14 cellular contexts compared by ENCODE assay signal in the genomic region with DNA sequence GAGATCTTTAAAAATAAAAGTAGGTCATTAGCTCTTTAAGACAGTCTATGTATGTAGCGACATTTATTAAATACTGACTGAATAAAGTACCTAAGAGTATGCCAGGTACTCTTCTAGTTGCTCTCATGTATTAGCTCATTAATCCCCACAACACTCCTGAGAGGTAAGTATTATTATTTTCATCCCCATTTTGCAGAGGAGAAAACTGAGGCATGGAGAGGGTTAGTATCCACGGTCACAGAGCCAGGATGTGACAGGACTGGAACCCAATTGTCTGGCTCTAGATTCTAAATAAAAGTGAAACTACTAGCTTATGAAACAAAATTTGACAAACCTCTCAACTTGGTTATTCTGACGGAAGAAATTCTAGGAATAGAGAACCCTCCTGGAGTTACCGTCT.
DNase-seq lines count a peak whose midpoint lies in the region; ATAC-seq, FAIRE-seq and TF ChIP-seq lines count a peak whose summit lies in the region.
"Had no signal": no experiment of that assay in that cellular context is flagged by ENCODE, and none has a peak within 500 bp of the region (broad histone marks: within the 10 kb centered on the region; RNA-seq: fewer than 3 reads in every experiment).

No MANE protein-coding gene starts in this region.

- H3K27me3 Mint-ChIP-seq in CD4-positive, CD25-positive, alpha-beta regulatory T cell = no peaks in the 10 kb centered on the region
- H3K27me3 Mint-ChIP-seq in activated B cell treated with CpG ODN at 0.5 μM for 24 hours (no peaks in the 10 kb centered on the region), memory B cell (no peaks in the 10 kb centered on the region)

- peaks cover 18% of the 10 kb centered on the region for H3K36me3 Mint-ChIP-seq in CD4-positive, CD25-positive, alpha-beta regulatory T cell
- H3K36me3 Mint-ChIP-seq in activated B cell treated with CpG ODN at 0.5 μM for 24 hours (ENCODE audit: low read depth) (peaks cover 16% of the 10 kb centered on the region), memory B cell (peaks cover 19% of the 10 kb centered on the region)

- peak overlapping the region; percentile 78 for H3K27ac ChIP-seq in CD4-positive, CD25-positive, alpha-beta regulatory T cell (ENCODE audit: insufficient read depth, low read length, poor library complexity, severe bottlenecking)
- no peak overlapping the region for H3K27ac ChIP-seq in pancreas

- peak overlapping the region; percentile 70 to 89 (median 77) for H3K4me3 Mint-ChIP-seq in CD4-positive, CD25-positive, alpha-beta regulatory T cell
- H3K4me3 Mint-ChIP-seq in activated B cell treated with CpG ODN at 0.5 μM for 24 hours (no peak overlapping the region), memory B cell (no peak overlapping the region)
- H3K4me3 Mint-ChIP-seq: brain had no signal

- peaks cover 40 to 80% (median 66%) of the 10 kb centered on the region in 4 donors for H3K4me1 Mint-ChIP-seq in CD4-positive, CD25-positive, alpha-beta regulatory T cell
- peaks cover 71% of the 10 kb centered on the region for H3K4me1 Mint-ChIP-seq in activated B cell treated with CpG ODN at 0.5 μM for 24 hours
- H3K4me1 Mint-ChIP-seq in memory B cell = peaks cover 41% of the 10 kb centered on the region

- H3K36me3 ChIP-seq in CD4-positive, CD25-positive, alpha-beta regulatory T cell (ENCODE audit: control insufficient read depth, insufficient read depth, low read length) = peaks cover 14% of the 10 kb centered on the region
- H3K36me3 ChIP-seq in pancreas = no peaks in the 10 kb centered on the region

- 90 to 93% methylated on average over 4 of the region's 4 CpGs for WGBS in pancreas, 2 donors

- peaks cover 0 to 7% (median 3%) of the 10 kb centered on the region in 7 donors for H3K9me3 Mint-ChIP-seq in CD4-positive, CD25-positive, alpha-beta regulatory T cell
- H3K9me3 Mint-ChIP-seq in activated B cell treated with CpG ODN at 0.5 μM for 24 hours (peaks cover 4% of the 10 kb centered on the region), memory B cell (peaks cover 4% of the 10 kb centered on the region)

- H3K27me3 ChIP-seq in CD4-positive, CD25-positive, alpha-beta regulatory T cell (ENCODE audit: control insufficient read depth, insufficient read depth, low read length) = no peaks in the 10 kb centered on the region
- H3K27me3 ChIP-seq in pancreas = no peaks in the 10 kb centered on the region

- DNase-seq in CD4-positive, CD25-positive, alpha-beta regulatory T cell = peak in 2 of 3 donors; percentile 13 to 45
- DNase-seq in activated B cell treated with CpG ODN at 0.5 μM for 24 hours (no peak), memory B cell (ENCODE audit: low spot score in 2 of 2) (no peak), pancreas (no peak)
- DNase-seq: activated naive CD4-positive, alpha-beta T cell; dermis blood vessel endothelial cell; GF-D8; NCI-H1436 treated with DMSO at 0.1 percent for 48 hours; stimulated activated CD4-positive, alpha-beta T cell treated with anti-CD3 and anti-CD28 coated beads, Interleukin-2, amount 100 ng/mL, for 24 hours had no signal

- H3K4me1 ChIP-seq in CD4-positive, CD25-positive, alpha-beta regulatory T cell (ENCODE audit: control insufficient read depth, insufficient read depth, low read length, poor library complexity, severe bottlenecking) = peaks cover 51% of the 10 kb centered on the region
- no peaks in the 10 kb centered on the region for H3K4me1 ChIP-seq in pancreas

- TF ChIP-seq CTCF in activated B cell treated with CpG ODN at 0.5 μM for 24 hours (IDR thresholded peaks at IDR 0.05) (no peak), pancreas (IDR thresholded peaks at IDR 0.05) (no peak)

- intact Hi-C loops in activated B cell treated with CpG ODN at 0.5 μM for 24 hours (cut with micrococcal nuclease) = loop anchor here (1.0 to 2.0 kb wide), 5 partner anchors 18 to 187 kb away; no protein-coding TSS in a partner anchor
- intact Hi-C loops in pancreas (cut with DNase I) = no loop called here

- H3K27ac Mint-ChIP-seq in CD4-positive, CD25-positive, alpha-beta regulatory T cell = peak overlapping the region; percentile 79 to 83 (median 80)
- H3K27ac Mint-ChIP-seq in activated B cell treated with CpG ODN at 0.5 μM for 24 hours (peak overlapping the region; percentile 82), memory B cell (peak overlapping the region; percentile 95)

- no peak for FAIRE-seq in pancreas (lab: Jason Lieb, UNC)
- FAIRE-seq: H1 had no signal

- CTCF ChIA-PET in activated B cell treated with CpG ODN at 0.5 μM for 24 hours (lab: Charles Lee) = interaction anchor here (0.7 to 5.2 kb wide), 9 partner anchors 11 to 191 kb away, joined by 3 to 24 read pairs (median 3); partner anchors contain the start of gene CHST11

- no peak for ATAC-seq in CD4-positive, CD25-positive, alpha-beta regulatory T cell (ENCODE audit: low read depth in 2 of 2)
- ATAC-seq in GM19467 (IDR thresholded peaks at IDR 0.05; ENCODE audit: unreplicated experiment) (peak; percentile 3), activated B cell treated with CpG ODN at 0.5 μM for 24 hours (ENCODE audit: low read depth) (no peak), memory B cell (ENCODE audit: low read depth) (no peak), HG03175 (IDR thresholded peaks at IDR 0.05; ENCODE audit: unreplicated experiment) (no peak), GM21576 (IDR thresholded peaks at IDR 0.05; ENCODE audit: unreplicated experiment) (no peak), pancreas (no peak)

- peak overlapping the region; percentile 79 for H3K4me3 ChIP-seq in CD4-positive, CD25-positive, alpha-beta regulatory T cell (ENCODE audit: low read depth, low read length)
- no peak overlapping the region for H3K4me3 ChIP-seq in pancreas

- H3K9me3 ChIP-seq in CD4-positive, CD25-positive, alpha-beta regulatory T cell (ENCODE audit: control insufficient read depth in 2 of 2, low read length in 2 of 2) = peaks cover 4 to 9% of the 10 kb centered on the region in 2 experiments
- no peaks in the 10 kb centered on the region for H3K9me3 ChIP-seq in pancreas

- POLR2A ChIA-PET in activated B cell treated with CpG ODN at 0.5 μM for 24 hours (lab: Charles Lee) = interaction anchor here (0.6 to 4.9 kb wide), 13 partner anchors 11 to 152 kb away, joined by 3 to 75 read pairs (median 5); partner anchors contain the start of gene CHST11

Comparison
In these comparisons a context has a peak if more than half of its experiments do, and no peak if none do; other contexts are left out.
1. DNase-seq: peak in CD4-positive, CD25-positive, alpha-beta regulatory T cell (2 of 3); none in activated B cell treated with CpG ODN at 0.5 μM for 24 hours (single experiment), memory B cell (0 of 2) and pancreas (0 of 6).
2. H3K4me3 Mint-ChIP-seq: peak in CD4-positive, CD25-positive, alpha-beta regulatory T cell (4 of 4); none in activated B cell treated with CpG ODN at 0.5 μM for 24 hours (single experiment) and memory B cell (single experiment).
3. Peak in every context shown above with its lines, with median percentiles within 50 percentile points of each other: H3K27ac Mint-ChIP-seq.